ENCODE assay signal across 8 cellular contexts in genomic region chr18:57630759-57631660, GRCh38. TPM values are rescaled to one million over a fixed set of nuclear protein-coding genes. Genes with fewer than 3 reads are reported as not detected.
DNase-seq lines count a peak whose midpoint lies in the region; ATAC-seq and TF ChIP-seq lines count a peak whose summit lies in the region.

No MANE protein-coding gene starts in this region.

- H3K27ac ChIP-seq in BLaER1 treated with 17β-estradiol and CSF1 and Interleukin-3, amounts not matched to agents 10 nM and 100 nM = peak overlapping the region; percentile 83 to 97 (median 93)
- H3K27ac ChIP-seq in HUES48 (ENCODE audit: low read depth, low read length) = no peak overlapping the region

- H3K27me3 ChIP-seq in BLaER1 treated with 17β-estradiol and CSF1 and Interleukin-3, amounts not matched to agents 10 nM and 100 nM = no peaks in the 10 kb centered on the region
- H3K27me3 ChIP-seq in HUES48 (ENCODE audit: control insufficient read depth, insufficient read depth, low read length) = no peaks in the 10 kb centered on the region

- peak overlapping the region; percentile 77 to 87 (median 82) for H3K4me3 ChIP-seq in BLaER1 treated with 17β-estradiol and CSF1 and Interleukin-3, amounts not matched to agents 10 nM and 100 nM
- H3K4me3 ChIP-seq in HUES48 (ENCODE audit: low read depth, low read length) = peak overlapping the region; percentile 84

- H3K27ac Mint-ChIP-seq in central memory CD8-positive, alpha-beta T cell (ENCODE audit: low read depth) = peak overlapping the region; percentile 96
- H3K27ac Mint-ChIP-seq in naive B cell = peak overlapping the region; percentile 93 to 99 (median 98)

- TF ChIP-seq CTCF in omental fat pad (IDR thresholded peaks at IDR 0.05) = no peak

- no peak for DNase-seq in central memory CD8-positive, alpha-beta T cell (ENCODE audit: low spot score in 2 of 2)
- peak; percentile 66 for DNase-seq in naive B cell
- DNase-seq in posterior vena cava (ENCODE audit: low spot score) = no peak
- DNase-seq in omental fat pad (ENCODE audit: low spot score) = no peak

- H3K4me3 Mint-ChIP-seq in central memory CD8-positive, alpha-beta T cell = peak overlapping the region; percentile 95
- H3K4me3 Mint-ChIP-seq in naive B cell = peak overlapping the region; percentile 91 to 100 (median 98)

- peaks cover 8 to 17% (median 15%) of the 10 kb centered on the region in 10 experiments for H3K4me1 ChIP-seq in BLaER1 treated with 17β-estradiol and CSF1 and Interleukin-3, amounts not matched to agents 10 nM and 100 nM
- peaks cover 15% of the 10 kb centered on the region for H3K4me1 ChIP-seq in HUES48 (ENCODE audit: control insufficient read depth, insufficient read depth, low read length)

- H3K4me2 ChIP-seq in BLaER1 treated with 17β-estradiol and CSF1 and Interleukin-3, amounts not matched to agents 10 nM and 100 nM = peak overlapping the region; percentile 79 to 97 (median 90)

- H3K9me3 ChIP-seq in BLaER1 treated with 17β-estradiol and CSF1 and Interleukin-3, amounts not matched to agents 10 nM and 100 nM (replicated peaks in 1 of 11) = peaks cover 0 to 5% (median 0%) of the 10 kb centered on the region in 11 experiments; a peak in 6 of 22 replicates
- H3K9me3 ChIP-seq in HUES48 (ENCODE audit: control insufficient read depth, insufficient read depth, low read length) = no peaks in the 10 kb centered on the region

- H3K36me3 Mint-ChIP-seq in central memory CD8-positive, alpha-beta T cell (ENCODE audit: insufficient read depth) = peaks cover 7% of the 10 kb centered on the region
- peaks cover 0 to 4% of the 10 kb centered on the region in 2 donors for H3K36me3 Mint-ChIP-seq in naive B cell

- H3K9me3 Mint-ChIP-seq in central memory CD8-positive, alpha-beta T cell = no peaks in the 10 kb centered on the region
- no peaks in the 10 kb centered on the region for H3K9me3 Mint-ChIP-seq in naive B cell

- peaks cover 15% of the 10 kb centered on the region for H3K4me1 Mint-ChIP-seq in central memory CD8-positive, alpha-beta T cell
- H3K4me1 Mint-ChIP-seq in naive B cell = peaks cover 22 to 38% (median 29%) of the 10 kb centered on the region in 3 donors

- ATAC-seq in GM19025 (IDR thresholded peaks at IDR 0.05; ENCODE audit: low read depth, unreplicated experiment) (peak; percentile 10), naive B cell (ENCODE audit: low read depth in 2 of 2) (peak; percentile 55 to 62), GM18519 (IDR thresholded peaks at IDR 0.05; ENCODE audit: low FRiP score, unreplicated experiment) (no peak), omental fat pad (ENCODE audit: low FRiP score) (no peak)
- no peak for ATAC-seq in central memory CD8-positive, alpha-beta T cell (replicated peaks; ENCODE audit: extremely low read depth, poor library complexity, severe bottlenecking)

- H3K9ac ChIP-seq in BLaER1 treated with 17β-estradiol and CSF1 and Interleukin-3, amounts not matched to agents 10 nM and 100 nM = peak overlapping the region; percentile 85 to 95 (median 91)
- H3K9ac ChIP-seq in HUES48 (ENCODE audit: low read depth, low read length) = no peak overlapping the region

- intact Hi-C loops in posterior vena cava (cut with DNase I) = no loop called here

- H3K36me3 ChIP-seq in BLaER1 treated with 17β-estradiol and CSF1 and Interleukin-3, amounts not matched to agents 10 nM and 100 nM = peaks cover 0 to 6% (median 0%) of the 10 kb centered on the region in 11 experiments; a peak in 5 of 22 replicates
- H3K36me3 ChIP-seq in HUES48 (ENCODE audit: control insufficient read depth, insufficient read depth, low read length) = 0 out of 2 replicates have a peak, but pooled peaks cover 3% of the 10 kb centered on the region

- no peaks in the 10 kb centered on the region for H3K27me3 Mint-ChIP-seq in central memory CD8-positive, alpha-beta T cell
- no peaks in the 10 kb centered on the region for H3K27me3 Mint-ChIP-seq in naive B cell

- H4K20me1 ChIP-seq in BLaER1 treated with 17β-estradiol and CSF1 and Interleukin-3, amounts not matched to agents 10 nM and 100 nM = no peaks in the 10 kb centered on the region

RNA-seq across cellular contexts. Expression of gene NARS1, which starts 9.4 kb away (rescaled TPM):
- polyA plus RNA-seq in naive B cell (ENCODE audit: low read depth in 6 of 6) = 10 to 100 TPM; 27.1 to 54.0 (median 34.8) TPM
- 10 to 100 TPM; 71.2 to 75.1 TPM for total RNA-seq in posterior vena cava
- 100 to 1,000 TPM in 3 of 4 donors, 10 to 100 TPM in 1; 88.9 to 122 (median 112) TPM for total RNA-seq in omental fat pad

RNA-seq across cellular contexts. Expression of gene FECH, which starts 44.5 kb away (rescaled TPM):
- 10 to 100 TPM in 3 of 6 donors, 1 to 10 TPM in 3; 8.6 to 17.0 (median 9.7) TPM for polyA plus RNA-seq in naive B cell (ENCODE audit: low read depth in 6 of 6)
- 10 to 100 TPM; 15.5 to 19.2 TPM for total RNA-seq in posterior vena cava
- 10 to 100 TPM; 22.3 to 53.0 (median 31.7) TPM for total RNA-seq in omental fat pad

Comparison
In these comparisons a context has a peak if more than half of its experiments do, and no peak if none do; other contexts are left out.
1. ATAC-seq: peak in GM19025 (single experiment) and naive B cell (2 of 2); none in central memory CD8-positive, alpha-beta T cell (single experiment), GM18519 (single experiment) and omental fat pad (single experiment).